8 cellular contexts compared by ENCODE assay signal in the genomic region with DNA sequence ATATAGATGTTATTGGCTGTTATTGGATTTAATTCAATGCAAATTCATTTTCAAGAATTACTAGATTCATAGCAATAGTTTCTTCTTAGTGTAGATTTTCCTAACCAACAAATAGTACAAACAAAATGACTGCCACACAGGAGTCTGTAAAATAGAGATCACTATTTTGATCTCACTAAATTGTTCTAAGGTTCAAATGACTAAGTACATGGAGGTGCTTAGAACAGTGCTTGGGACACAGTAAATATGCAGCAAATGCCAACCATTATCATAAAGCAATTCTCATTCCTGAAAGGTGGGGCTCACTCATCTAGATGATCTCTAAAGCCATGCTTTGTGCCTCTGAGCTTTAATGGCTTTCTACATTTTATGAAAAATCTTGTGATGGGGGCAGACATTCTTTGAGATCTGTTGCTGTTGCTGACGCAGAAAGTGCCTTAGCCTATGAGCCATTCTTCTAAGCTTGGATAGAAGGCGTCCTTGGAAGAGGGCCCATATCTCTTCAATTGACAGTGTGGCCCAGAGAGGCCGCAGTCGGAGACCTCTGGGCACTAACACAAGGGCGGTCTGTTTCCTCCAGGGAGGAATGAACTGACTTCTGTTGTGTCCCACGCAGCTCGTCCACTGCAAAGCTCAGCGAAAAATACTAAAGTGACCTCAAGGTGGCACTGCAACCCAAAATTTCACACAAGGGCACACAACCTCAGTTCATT.
A peak's percentile ranks its signal among the peaks of the same experiment; 100 is the strongest.
DNase-seq lines count a peak whose midpoint lies in the region; ATAC-seq lines count a peak whose summit lies in the region.

No MANE protein-coding gene starts in this region.

- peak overlapping the region; percentile 81 for H3K27ac ChIP-seq in cingulate gyrus (ENCODE audit: low read depth, low read length)

- no peak for ATAC-seq in GM18861 (IDR thresholded peaks at IDR 0.05; ENCODE audit: unreplicated experiment)

- DNase-seq in GM03348 (ENCODE audit: low spot score) (peak; percentile 65), NAMALWA (ENCODE audit: low spot score) (peak; percentile 90), left kidney (ENCODE audit: low read depth, low spot score) (peak; percentile 82), NCI-H446 treated with DMSO at 0.1 percent for 48 hours (lab: John Stamatoyannopoulos, UW) (no peak)
- DNase-seq in activated CD4-positive, alpha-beta T cell treated with anti-CD3 and anti-CD28 coated beads for 4 hours = peak; percentile 47 to 54
- DNase-seq in stimulated activated CD4-positive, alpha-beta T cell treated with anti-CD3 and anti-CD28 coated beads, Interleukin-2, amount 100 ng/mL, for 48 hours = peak; percentile 37 to 61
